ENCODE assay signal across 1 cellular context in genomic region chr6:115834542-115834941, GRCh38.
DNase-seq lines count a peak whose midpoint lies in the region; TF ChIP-seq lines count a peak whose summit lies in the region.
"Not testable (repeated sequence)": the region's sequence is repeated elsewhere in the genome, so short reads cannot be mapped to it uniquely, and the experiment has no call there.

No MANE protein-coding gene starts in this region.

- H3K9me3 Mint-ChIP-seq in osteocyte (ENCODE audit: unreplicated experiment), result not testable (repeated sequence)

- not testable (repeated sequence) for H3K27me3 Mint-ChIP-seq in osteocyte (ENCODE audit: unreplicated experiment)

- not testable (repeated sequence) for H3K4me1 Mint-ChIP-seq in osteocyte (ENCODE audit: unreplicated experiment)

- H3K36me3 Mint-ChIP-seq in osteocyte (ENCODE audit: unreplicated experiment), result not testable (repeated sequence)

- TF ChIP-seq CTCF in osteocyte (IDR thresholded peaks at IDR 0.05), result not testable (repeated sequence)

- not testable (repeated sequence) for H3K4me3 Mint-ChIP-seq in osteocyte (ENCODE audit: unreplicated experiment)

- H3K27ac Mint-ChIP-seq in osteocyte (ENCODE audit: unreplicated experiment), result not testable (repeated sequence)

- DNase-seq in osteocyte (ENCODE audit: extremely low spot score, unreplicated experiment), result peak; percentile 85
